ENCODE assay signal across 20 cellular contexts in genomic region chrX:123210252-123210651, GRCh38. TPM values are rescaled to one million over a fixed set of nuclear protein-coding genes. Genes with fewer than 3 reads are reported as not detected.
A peak's percentile ranks its signal among the peaks of the same experiment; 100 is the strongest.
DNase-seq lines count a peak whose midpoint lies in the region; FAIRE-seq and TF ChIP-seq lines count a peak whose summit lies in the region.
"Had no signal": no experiment of that assay in that cellular context is flagged by ENCODE, and none has a peak within 500 bp of the region (broad histone marks: within the 10 kb centered on the region; RNA-seq: fewer than 3 reads in every experiment).

No MANE protein-coding gene starts in this region.

- H3K36me3 ChIP-seq in astrocyte (ENCODE audit: insufficient read depth, low read length), result no peaks in the 10 kb centered on the region
- H3K36me3 ChIP-seq: BLaER1 treated with 17β-estradiol and CSF1 and Interleukin-3, amounts not matched to agents 10 nM and 100 nM had no signal

- FAIRE-seq in astrocyte (lab: Jason Lieb, UNC), result peak; percentile 92
- FAIRE-seq in islet of Langerhans (lab: Jason Lieb, UNC), result peak; percentile 64
- FAIRE-seq: A204.1, G401.6, GM12891, GM19239 had no signal

- no peaks in the 10 kb centered on the region for H3K9me3 ChIP-seq in astrocyte (ENCODE audit: insufficient read depth, low read depth, low read length)
- H3K9me3 ChIP-seq: BLaER1 treated with 17β-estradiol and CSF1 and Interleukin-3, amounts not matched to agents 10 nM and 100 nM; Caco-2 had no signal

- H3K9me3 Mint-ChIP-seq in astrocyte (ENCODE audit: unreplicated experiment), result no peaks in the 10 kb centered on the region
- peaks cover 9% of the 10 kb centered on the region for H3K9me3 Mint-ChIP-seq in osteocyte (ENCODE audit: unreplicated experiment)
- H3K9me3 Mint-ChIP-seq: CD4-positive, alpha-beta T cell had no signal

- H3K79me2 ChIP-seq in astrocyte (ENCODE audit: insufficient read depth, low read length), result no peaks in the 10 kb centered on the region

- H3K4me2 ChIP-seq in astrocyte (ENCODE audit: low read length), result no peak overlapping the region
- H3K4me2 ChIP-seq: BLaER1 treated with 17β-estradiol and CSF1 and Interleukin-3, amounts not matched to agents 10 nM and 100 nM had no signal

- no peaks in the 10 kb centered on the region for H3K27me3 Mint-ChIP-seq in astrocyte (ENCODE audit: low read depth, unreplicated experiment)
- no peaks in the 10 kb centered on the region for H3K27me3 Mint-ChIP-seq in osteocyte (ENCODE audit: unreplicated experiment)
- H3K27me3 Mint-ChIP-seq: B cell; CD4-positive, alpha-beta T cell had no signal

- TF ChIP-seq CTCF in astrocyte (IDR thresholded peaks at IDR 0.05; ENCODE audit: insufficient read depth, low read depth, low read length) (no peak), osteocyte (IDR thresholded peaks at IDR 0.05) (no peak)

- H4K20me1 ChIP-seq in astrocyte (ENCODE audit: insufficient read depth, low read length), result no peaks in the 10 kb centered on the region
- H4K20me1 ChIP-seq: BLaER1 treated with 17β-estradiol and CSF1 and Interleukin-3, amounts not matched to agents 10 nM and 100 nM had no signal

- H3K36me3 Mint-ChIP-seq in astrocyte (ENCODE audit: low read depth, unreplicated experiment), result no peaks in the 10 kb centered on the region
- H3K36me3 Mint-ChIP-seq in osteocyte (ENCODE audit: unreplicated experiment), result no peaks in the 10 kb centered on the region
- H3K36me3 Mint-ChIP-seq: CD8-positive, alpha-beta memory T cell had no signal

- H3K4me1 ChIP-seq in astrocyte (ENCODE audit: insufficient read depth, low read length), result no peaks in the 10 kb centered on the region
- H3K4me1 ChIP-seq: Caco-2 had no signal

- no peak overlapping the region for H3K27ac ChIP-seq in astrocyte (ENCODE audit: low read depth, low read length)
- H3K27ac ChIP-seq: BLaER1 treated with 17β-estradiol and CSF1 and Interleukin-3, amounts not matched to agents 10 nM and 100 nM; C4-2B had no signal

- H3K27me3 ChIP-seq in astrocyte (ENCODE audit: insufficient read depth, low read length), result no peaks in the 10 kb centered on the region

- no peak for DNase-seq in astrocyte (ENCODE audit: low read depth)
- no peak for DNase-seq in COLO829 (ENCODE audit: low spot score)
- no peak for DNase-seq in osteocyte (ENCODE audit: extremely low spot score, unreplicated experiment)
- DNase-seq in NCI-H510A (lab: John Stamatoyannopoulos, UW), result no peak
- DNase-seq: 8988T; AML-193; Caco-2; Calu3; CD4-positive, alpha-beta T cell; CD8-positive, alpha-beta memory T cell; DMS79 treated with DMSO at 0.1 percent for 48 hours; GF-D8 had no signal

- no peak overlapping the region for H2AFZ ChIP-seq in astrocyte (ENCODE audit: low read depth, low read length)

- H3K4me3 Mint-ChIP-seq in astrocyte (ENCODE audit: unreplicated experiment), result no peak overlapping the region
- H3K4me3 Mint-ChIP-seq in osteocyte (ENCODE audit: unreplicated experiment), result no peak overlapping the region
- H3K4me3 Mint-ChIP-seq: B cell; CD4-positive, alpha-beta T cell; CD8-positive, alpha-beta memory T cell had no signal

- no peak overlapping the region for H3K4me3 ChIP-seq in astrocyte (ENCODE audit: insufficient read depth, low read depth, low read length)
- H3K4me3 ChIP-seq: BLaER1 treated with 17β-estradiol and CSF1 and Interleukin-3, amounts not matched to agents 10 nM and 100 nM had no signal

- no peak overlapping the region for H3K27ac Mint-ChIP-seq in astrocyte (ENCODE audit: unreplicated experiment)
- no peak overlapping the region for H3K27ac Mint-ChIP-seq in osteocyte (ENCODE audit: unreplicated experiment)
- H3K27ac Mint-ChIP-seq: B cell; CD4-positive, alpha-beta T cell; CD8-positive, alpha-beta memory T cell had no signal

- H3K4me1 Mint-ChIP-seq in astrocyte (ENCODE audit: low read depth, unreplicated experiment) (peaks cover under 1% of the 10 kb centered on the region), osteocyte (ENCODE audit: unreplicated experiment) (no peaks in the 10 kb centered on the region)
- H3K4me1 Mint-ChIP-seq: B cell; CD8-positive, alpha-beta memory T cell had no signal

- no peak overlapping the region for H3K9ac ChIP-seq in astrocyte (ENCODE audit: low read length)
- H3K9ac ChIP-seq: BLaER1 treated with 17β-estradiol and CSF1 and Interleukin-3, amounts not matched to agents 10 nM and 100 nM had no signal

RNA-seq across cellular contexts. Expression of gene GRIA3, which starts 26.2 kb away (rescaled TPM):
- total RNA-seq in astrocyte, result 18.6 and 27.8 TPM in 2 replicates
- not detected in 2 replicates for total RNA-seq in osteocyte
- total RNA-seq: B cell; Caco-2; Calu3; CD4-positive, alpha-beta T cell had no signal

Comparison
In these comparisons a context has a peak if more than half of its experiments do, and no peak if none do; other contexts are left out.
1. RNA of gene GRIA3, which starts 26.2 kb away (total RNA-seq): 18.6 to 27.8 TPM in astrocyte; not detected in osteocyte; every median in the first group is over 10 times any median in the second.